8 cellular contexts compared by ENCODE assay signal in the genomic region with DNA sequence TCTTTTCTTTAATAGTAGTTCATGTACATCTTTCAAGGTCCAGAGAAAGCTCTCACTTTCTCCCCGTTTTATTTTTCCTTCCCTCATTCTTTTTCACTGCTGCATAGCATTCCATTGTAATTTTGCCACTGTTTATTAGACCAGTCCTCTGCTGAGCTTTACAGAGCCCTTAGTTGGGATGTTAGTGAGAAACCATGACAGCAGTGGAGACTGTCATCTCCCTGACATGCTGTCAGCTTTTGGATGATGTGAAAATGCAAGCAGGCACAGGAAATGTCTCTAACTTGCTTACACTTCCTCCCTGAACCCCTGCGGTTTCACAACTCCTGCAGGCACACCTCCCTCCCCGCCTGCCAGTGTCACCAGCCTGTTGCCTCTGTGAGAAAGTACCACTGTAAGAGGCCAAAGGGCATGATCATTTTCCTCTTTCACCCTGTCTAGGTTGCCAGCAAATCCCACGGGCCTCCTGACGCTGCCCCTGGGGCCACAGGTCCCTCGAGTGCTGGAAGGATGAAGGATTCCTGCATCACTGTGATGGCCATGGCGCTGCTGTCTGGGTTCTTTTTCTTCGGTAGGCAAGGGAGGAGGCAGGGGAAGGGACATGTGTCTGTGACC. TPM values are rescaled to one million over a fixed set of nuclear protein-coding genes. Genes with fewer than 3 reads are reported as not detected.
A peak's percentile ranks its signal among the peaks of the same experiment; 100 is the strongest.
DNase-seq lines count a peak whose midpoint lies in the region; ATAC-seq and TF ChIP-seq lines count a peak whose summit lies in the region.

TSS of gene ITGAL (plus strand) at position 415 of the 615 bp plus-strand sequence. CDS start at position 511, 96 bp downstream.

- no peaks in the 10 kb centered on the region for H3K9me3 Mint-ChIP-seq in activated CD4-positive, alpha-beta memory T cell treated with anti-CD3 and anti-CD28 coated beads, Interleukin-2, amount 10 ng/mL, durations not matched to agents 7 days and 5 days

- H2BK5ac ChIP-seq in IMR-90 (ENCODE audit: low read depth, low read length, poor library complexity, severe bottlenecking) = no peak within 1 kb of the TSS

- in situ Hi-C loops in IMR-90 (cut with MboI; ENCODE audit: low sequenced_read_pairs) = no loop called here

- no peak within 1 kb of the TSS for H4K5ac ChIP-seq in IMR-90 (ENCODE audit: low read depth, low read length)

- H3K9me1 ChIP-seq in IMR-90 (ENCODE audit: insufficient read depth, low read length) = no peaks in the 10 kb centered on the region

- 43% methylated on average over 2 of the region's 8 CpGs; no CpG with 5 or more reads in 1 of the 2 experiments for WGBS in IMR-90 (ENCODE audit: extremely low coverage in 2 of 2, insufficient read length in 1 of 2), 2 experiments
- WGBS in heart left ventricle, 4 donors = 60 to 67% (median 62%) methylated on average over 8 of the region's 8 CpGs

- POLR2A ChIA-PET in IMR-90 (lab: Charles Lee; ENCODE audit: unreplicated experiment) = no interaction called here
- POLR2A ChIA-PET in activated CD4-positive, alpha-beta memory T cell treated with anti-CD3 and anti-CD28 coated beads, Interleukin-2, amount 10 ng/mL, durations not matched to agents 7 days and 5 days (lab: Charles Lee) = interaction anchor here (0.9 to 10.7 kb wide), 19 partner anchors 14 to 289 kb away, joined by 3 to 400 read pairs (median 5); partner anchors contain the start of genes CORO1A, DCTPP1, FBRS and PRR14

- no peak within 1 kb of the TSS for H3K23ac ChIP-seq in IMR-90 (ENCODE audit: low read depth, low read length)

- no peak within 1 kb of the TSS for H2BK20ac ChIP-seq in IMR-90 (ENCODE audit: low read depth, low read length)

- no peak for TF ChIP-seq RAD21 in IMR-90 (IDR thresholded peaks at IDR 0.05; ENCODE audit: low read length)

- H3K4ac ChIP-seq in IMR-90 (ENCODE audit: low read depth, low read length) = no peak within 1 kb of the TSS

- peaks cover 58% of the 10 kb centered on the region for H3K4me1 Mint-ChIP-seq in activated CD4-positive, alpha-beta memory T cell treated with anti-CD3 and anti-CD28 coated beads, Interleukin-2, amount 10 ng/mL, durations not matched to agents 7 days and 5 days

- ATAC-seq in IMR-90 (ENCODE audit: low read depth) (no peak), heart left ventricle (peak in 3 of 4 donors; percentile 47 to 71 (median 67))

- CTCF ChIA-PET in IMR-90 (lab: Yijun Ruan, JAX) = no interaction called here
- CTCF ChIA-PET in activated CD4-positive, alpha-beta memory T cell treated with anti-CD3 and anti-CD28 coated beads, Interleukin-2, amount 10 ng/mL, durations not matched to agents 7 days and 5 days (lab: Charles Lee) = interaction anchor here (0.6 to 7.3 kb wide), 15 partner anchors 9 to 178 kb away, joined by 3 to 107 read pairs (median 4); partner anchors contain the start of genes DCTPP1, PRR14, SEPHS2 and SEPTIN1

- H3K14ac ChIP-seq in IMR-90 (replicated peaks; ENCODE audit: low read depth, low read length) = no peak within 1 kb of the TSS

- no peak within 1 kb of the TSS for H3K4me3 ChIP-seq in IMR-90 (ENCODE audit: insufficient read depth, low read depth, low read length)
- peak within 1 kb of the TSS in 6 of 12 donors; percentile 5 to 61 (median 16) for H3K4me3 ChIP-seq in heart left ventricle
- peak within 1 kb of the TSS in 1 of 2 donors; percentile 17 for H3K4me3 ChIP-seq in vagina

- TF ChIP-seq CTCF in IMR-90 (conservative IDR thresholded peaks at IDR 0.05; ENCODE audit: low read depth, low read length) = no peak
- TF ChIP-seq CTCF in heart left ventricle (IDR thresholded peaks at IDR 0.05) = no peak
- no peak for TF ChIP-seq CTCF in vagina (IDR thresholded peaks at IDR 0.05)

- H4K91ac ChIP-seq in IMR-90 (ENCODE audit: insufficient read depth, low read depth, low read length) = no peak within 1 kb of the TSS

- H3K9ac ChIP-seq in IMR-90 (ENCODE audit: low read depth, low read length) = no peak within 1 kb of the TSS

- intact Hi-C loops in IMR-90 (cut with micrococcal nuclease) = no loop called here
- intact Hi-C loops in heart left ventricle (cut with DNase I) = no loop called here
- intact Hi-C loops in vagina (cut with DNase I) = no loop called here

- H3K9me3 ChIP-seq in IMR-90 (ENCODE audit: control insufficient read depth, insufficient read depth, low read length) = no peaks in the 10 kb centered on the region
- no peaks in the 10 kb centered on the region for H3K9me3 ChIP-seq in heart left ventricle
- H3K9me3 ChIP-seq in vagina = no peaks in the 10 kb centered on the region

- H3K36me3 ChIP-seq in IMR-90 (ENCODE audit: control insufficient read depth, insufficient read depth, low read length) = no peaks in the 10 kb centered on the region
- H3K36me3 ChIP-seq in heart left ventricle = no peaks in the 10 kb centered on the region
- no peaks in the 10 kb centered on the region for H3K36me3 ChIP-seq in vagina

- H2BK15ac ChIP-seq in IMR-90 (ENCODE audit: low read depth, low read length) = no peak within 1 kb of the TSS

- H3K27ac ChIP-seq in IMR-90 (ENCODE audit: insufficient read depth, low read length) (no peak within 1 kb of the TSS), heart left ventricle (peak within 1 kb of the TSS in 2 of 12 donors; percentile 13 to 80), vagina (no peak within 1 kb of the TSS)

- no peak within 1 kb of the TSS for H2BK120ac ChIP-seq in IMR-90 (ENCODE audit: low read depth, low read length)

- H2AK9ac ChIP-seq in IMR-90 (replicated peaks; ENCODE audit: low read depth, low read length, poor library complexity) = no peak within 1 kb of the TSS

- no peak within 1 kb of the TSS for H3K56ac ChIP-seq in IMR-90 (ENCODE audit: extremely low read depth, insufficient read depth, low read length)

- H4K8ac ChIP-seq in IMR-90 (ENCODE audit: low read depth in 2 of 2, low read length in 2 of 2) = no peak within 1 kb of the TSS

- H3K27ac Mint-ChIP-seq in activated CD4-positive, alpha-beta memory T cell treated with anti-CD3 and anti-CD28 coated beads, Interleukin-2, amount 10 ng/mL, durations not matched to agents 7 days and 5 days = peak within 1 kb of the TSS; percentile 96

- no TSS peak for BruUV-seq in IMR-90 (replicated peaks; lab: Mats Ljungman, UMichigan)

- H3K79me1 ChIP-seq in IMR-90 (ENCODE audit: low read depth in 1 of 2, low read length in 2 of 2) = no peaks in the 10 kb centered on the region

- TF ChIP-seq POLR2A in IMR-90 (IDR thresholded peaks at IDR 0.05; ENCODE audit: low read depth, low read length) (no peak), heart left ventricle (IDR thresholded peaks at IDR 0.05) (no peak), erythroblast (IDR thresholded peaks at IDR 0.05; ENCODE audit: low read length) (no peak), vagina (IDR thresholded peaks at IDR 0.05) (no peak)

- H3K27me3 ChIP-seq in IMR-90 (ENCODE audit: control insufficient read depth, insufficient read depth, low read length) (peaks cover 36% of the 10 kb centered on the region), heart left ventricle (peaks cover 5 to 57% (median 10%) of the 10 kb centered on the region in 9 donors), vagina (no peaks in the 10 kb centered on the region)

- no peaks in the 10 kb centered on the region for H3K27me3 Mint-ChIP-seq in activated CD4-positive, alpha-beta memory T cell treated with anti-CD3 and anti-CD28 coated beads, Interleukin-2, amount 10 ng/mL, durations not matched to agents 7 days and 5 days

- dilution Hi-C loops in IMR-90 (cut with HindIII; ENCODE audit: low sequenced_read_pairs, unreplicated experiment) = no loop called here

- H3K36me3 Mint-ChIP-seq in activated CD4-positive, alpha-beta memory T cell treated with anti-CD3 and anti-CD28 coated beads, Interleukin-2, amount 10 ng/mL, durations not matched to agents 7 days and 5 days (ENCODE audit: low read depth) = peaks cover 46% of the 10 kb centered on the region

- H3K18ac ChIP-seq in IMR-90 (ENCODE audit: low read depth, low read length) = no peak within 1 kb of the TSS

- H2AK5ac ChIP-seq in IMR-90 (ENCODE audit: low read depth, low read length) = no peak within 1 kb of the TSS

- H3K4me2 ChIP-seq in IMR-90 (ENCODE audit: low read depth, low read length) = no peak within 1 kb of the TSS

- no peaks in the 10 kb centered on the region for H3K4me1 ChIP-seq in IMR-90 (ENCODE audit: control insufficient read depth, insufficient read depth, low read length)
- H3K4me1 ChIP-seq in heart left ventricle = peaks cover 0 to 52% (median 0%) of the 10 kb centered on the region in 12 donors
- H3K4me1 ChIP-seq in vagina = no peaks in the 10 kb centered on the region

- DNase-seq in GM19240 (ENCODE audit: insufficient read length, low spot score) = peak; percentile 70
- no peak for DNase-seq in IMR-90
- DNase-seq in activated CD4-positive, alpha-beta memory T cell treated with anti-CD3 and anti-CD28 coated beads, Interleukin-2, amount 10 ng/mL, durations not matched to agents 7 days and 5 days = peak; percentile 92
- peak; percentile 27 to 75 (median 50) for DNase-seq in heart left ventricle
- DNase-seq in stimulated activated CD4-positive, alpha-beta T cell treated with anti-CD3 and anti-CD28 coated beads, TNF-alpha, amount 100 ng/mL, for 4 hours (ENCODE audit: low read depth in 3 of 3) = peak; percentile 50 to 74 (median 67)
- no peak for DNase-seq in erythroblast (lab: John Stamatoyannopoulos, UW)
- no peak for DNase-seq in vagina (ENCODE audit: extremely low spot score in 2 of 2)
- DNase-seq in NCI-H146 treated with DMSO at 0.1 percent for 48 hours (lab: John Stamatoyannopoulos, UW; ENCODE audit: unreplicated experiment) = no peak

- peak within 1 kb of the TSS; percentile 33 for H2AFZ ChIP-seq in IMR-90 (replicated peaks; ENCODE audit: low read length, poor library complexity)

- no peaks in the 10 kb centered on the region for H4K20me1 ChIP-seq in IMR-90 (ENCODE audit: insufficient read depth, low read length)

- peak within 1 kb of the TSS; percentile 98 for H3K4me3 Mint-ChIP-seq in activated CD4-positive, alpha-beta memory T cell treated with anti-CD3 and anti-CD28 coated beads, Interleukin-2, amount 10 ng/mL, durations not matched to agents 7 days and 5 days

TF ChIP-seq in IMR-90, 13 proteins besides CTCF, POLR2A, EP300 and RAD21 (continues in another document):
- TF ChIP-seq MAZ (IDR thresholded peaks at IDR 0.05; ENCODE audit: borderline replicate concordance, low read depth, low read length) (no peak), SMC3 (IDR thresholded peaks at IDR 0.05; ENCODE audit: low read depth, low read length) (no peak), FOS (IDR thresholded peaks at IDR 0.05; ENCODE audit: low read depth, low read length) (no peak), CEBPB (IDR thresholded peaks at IDR 0.05; ENCODE audit: low read depth, low read length) (no peak)

RNA-seq across cellular contexts. Expression of gene ITGAL, which starts in this region (rescaled TPM):
- total RNA-seq in IMR-90 (2012; rRNA removed) (not detected in 2 replicates), heart left ventricle (10 to 100 TPM in 2 of 9 donors, 1 to 10 TPM in 4, under 1 TPM in 3; 0.25 to 29.5 (median 1.8) TPM), vagina (5.4 TPM)
- polyA plus RNA-seq in IMR-90 (2012; rRNA removed) (not detected in 2 replicates), heart left ventricle (1 to 10 TPM in 1 of 2 donors, under 1 TPM in 1; 0.47 to 1.3 TPM)
- not detected in 2 replicates for polyA plus RNA-seq in IMR-90 (2012; cell fraction: cytosol; rRNA removed)
- polyA plus RNA-seq in IMR-90 (2012; cell fraction: nucleus; rRNA removed; ENCODE audit: low replicate concordance) = 0.01 TPM in 1 of 2 replicates, not detected in the other
- 100 to 1,000 TPM; 583 to 586 TPM for total RNA-seq in activated CD4-positive, alpha-beta memory T cell treated with anti-CD3 and anti-CD28 coated beads, Interleukin-2, amount 10 ng/mL, durations not matched to agents 7 days and 5 days

Comparison
In these comparisons a context has a peak if more than half of its experiments do, and no peak if none do; other contexts are left out.
1. RNA of gene ITGAL (total RNA-seq): 583 to 586 TPM in activated CD4-positive, alpha-beta memory T cell treated with anti-CD3 and anti-CD28 coated beads, Interleukin-2, amount 10 ng/mL, durations not matched to agents 7 days and 5 days; 5.4 TPM in vagina (single experiment), 0.25 to 29.5 TPM in heart left ventricle and not detected in IMR-90; every median in the first group is over 10 times any median in the second.
2. DNase-seq: peak in GM19240 (single experiment), activated CD4-positive, alpha-beta memory T cell treated with anti-CD3 and anti-CD28 coated beads, Interleukin-2, amount 10 ng/mL, durations not matched to agents 7 days and 5 days (single experiment), heart left ventricle (5 of 5) and stimulated activated CD4-positive, alpha-beta T cell treated with anti-CD3 and anti-CD28 coated beads, TNF-alpha, amount 100 ng/mL, for 4 hours (3 of 3); none in IMR-90 (single experiment), erythroblast (0 of 2), vagina (0 of 2) and NCI-H146 treated with DMSO at 0.1 percent for 48 hours (single experiment).